In the genomic region with DNA sequence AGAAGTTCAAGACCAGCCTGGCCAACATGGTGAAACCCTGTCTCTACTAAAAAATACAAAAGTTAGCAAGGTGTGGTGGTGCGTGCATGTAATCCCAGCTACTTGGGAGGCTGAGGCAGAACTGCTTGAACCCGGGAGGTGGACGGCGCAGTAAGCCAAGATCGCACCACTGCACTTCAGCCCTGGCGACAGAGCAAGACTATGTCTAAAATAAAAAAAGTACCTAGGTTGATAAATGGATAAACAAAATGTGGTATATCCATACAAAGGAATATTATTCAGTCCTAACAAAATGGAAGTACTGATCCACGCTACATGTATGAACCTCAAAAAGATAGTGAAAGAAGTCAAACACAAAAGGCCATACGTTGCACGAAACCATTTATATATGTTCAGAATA, we compare ENCODE assay signal across 10 cellular contexts. TPM values are rescaled to one million over a fixed set of nuclear protein-coding genes. Genes with fewer than 3 reads are reported as not detected.
DNase-seq lines count a peak whose midpoint lies in the region; ATAC-seq and TF ChIP-seq lines count a peak whose summit lies in the region.
"Had no signal": no experiment of that assay in that cellular context is flagged by ENCODE, and none has a peak within 500 bp of the region (broad histone marks: within the 10 kb centered on the region; RNA-seq: fewer than 3 reads in every experiment).

No MANE protein-coding gene starts in this region.

- peaks cover 41% of the 10 kb centered on the region for H3K4me1 Mint-ChIP-seq in activated naive CD4-positive, alpha-beta T cell treated with anti-CD3 and anti-CD28 coated beads, Interleukin-2, amount 50 U/mL, for 24 hours
- H3K4me1 Mint-ChIP-seq in activated B cell treated with CpG ODN at 0.5 μM for 24 hours, result peaks cover 33% of the 10 kb centered on the region
- peaks cover 54% of the 10 kb centered on the region for H3K4me1 Mint-ChIP-seq in stimulated activated naive CD8-positive, alpha-beta T cell treated with anti-CD3 and anti-CD28 coated beads, Interleukin-15, amount 100 ng/mL, for 72 hours

- H3K36me3 Mint-ChIP-seq in activated naive CD4-positive, alpha-beta T cell treated with anti-CD3 and anti-CD28 coated beads, Interleukin-2, amount 50 U/mL, for 24 hours, result peaks cover 16% of the 10 kb centered on the region
- peaks cover 35% of the 10 kb centered on the region for H3K36me3 Mint-ChIP-seq in activated B cell treated with CpG ODN at 0.5 μM for 24 hours (ENCODE audit: low read depth)

- H3K27ac Mint-ChIP-seq in activated naive CD4-positive, alpha-beta T cell treated with anti-CD3 and anti-CD28 coated beads, Interleukin-2, amount 50 U/mL, for 24 hours, result peak overlapping the region; percentile 88
- H3K27ac Mint-ChIP-seq in activated B cell treated with CpG ODN at 0.5 μM for 24 hours, result peak overlapping the region; percentile 98
- H3K27ac Mint-ChIP-seq in stimulated activated naive CD8-positive, alpha-beta T cell treated with anti-CD3 and anti-CD28 coated beads, Interleukin-15, amount 100 ng/mL, for 72 hours, result peak overlapping the region; percentile 95 to 100

- POLR2A ChIA-PET in activated B cell treated with CpG ODN at 0.5 μM for 24 hours (lab: Charles Lee), result no interaction called here

- H3K9me3 Mint-ChIP-seq in activated naive CD4-positive, alpha-beta T cell treated with anti-CD3 and anti-CD28 coated beads, Interleukin-2, amount 50 U/mL, for 24 hours, result no peaks in the 10 kb centered on the region
- no peaks in the 10 kb centered on the region for H3K9me3 Mint-ChIP-seq in activated B cell treated with CpG ODN at 0.5 μM for 24 hours
- H3K9me3 Mint-ChIP-seq in stimulated activated naive CD8-positive, alpha-beta T cell treated with anti-CD3 and anti-CD28 coated beads, Interleukin-15, amount 100 ng/mL, for 72 hours, result no peaks in the 10 kb centered on the region

- no peak for DNase-seq in activated naive CD4-positive, alpha-beta T cell (lab: John Stamatoyannopoulos, UW)
- DNase-seq in activated B cell treated with CpG ODN at 0.5 μM for 24 hours, result no peak
- DNase-seq in foreskin fibroblast, result no peak
- DNase-seq in stimulated activated naive CD8-positive, alpha-beta T cell treated with anti-CD3 and anti-CD28 coated beads, Interleukin-15, amount 100 ng/mL, for 72 hours, result no peak
- DNase-seq: COR-L47, foreskin melanocyte had no signal

- CTCF ChIA-PET in activated B cell treated with CpG ODN at 0.5 μM for 24 hours (lab: Charles Lee), result no interaction called here

- ATAC-seq in activated B cell treated with CpG ODN at 0.5 μM for 24 hours (ENCODE audit: low read depth) (no peak), HG03039 (IDR thresholded peaks at IDR 0.05; ENCODE audit: unreplicated experiment) (no peak), GM21390 (IDR thresholded peaks at IDR 0.05; ENCODE audit: unreplicated experiment) (no peak), GM18861 (IDR thresholded peaks at IDR 0.05; ENCODE audit: unreplicated experiment) (no peak)
- ATAC-seq in stimulated activated naive CD8-positive, alpha-beta T cell treated with anti-CD3 and anti-CD28 coated beads, Interleukin-15, amount 100 ng/mL, for 72 hours, result no peak

- intact Hi-C loops in activated B cell treated with CpG ODN at 0.5 μM for 24 hours (cut with micrococcal nuclease), result loop anchor here (1.0 to 10.0 kb wide), 6 partner anchors 22 to 1288 kb away; a partner anchor contains a TSS

- H3K4me3 ChIP-seq in foreskin fibroblast (ENCODE audit: low read depth in 1 of 2, low read length in 2 of 2), result peak overlapping the region; percentile 83 to 97

- H3K27me3 Mint-ChIP-seq in activated naive CD4-positive, alpha-beta T cell treated with anti-CD3 and anti-CD28 coated beads, Interleukin-2, amount 50 U/mL, for 24 hours, result no peaks in the 10 kb centered on the region
- H3K27me3 Mint-ChIP-seq in activated B cell treated with CpG ODN at 0.5 μM for 24 hours, result no peaks in the 10 kb centered on the region
- no peaks in the 10 kb centered on the region for H3K27me3 Mint-ChIP-seq in stimulated activated naive CD8-positive, alpha-beta T cell treated with anti-CD3 and anti-CD28 coated beads, Interleukin-15, amount 100 ng/mL, for 72 hours

- TF ChIP-seq CTCF in activated B cell treated with CpG ODN at 0.5 μM for 24 hours (IDR thresholded peaks at IDR 0.05) (no peak), foreskin fibroblast (IDR thresholded peaks at IDR 0.05; ENCODE audit: low read depth, low read length) (no peak)

- H3K4me3 Mint-ChIP-seq in activated naive CD4-positive, alpha-beta T cell treated with anti-CD3 and anti-CD28 coated beads, Interleukin-2, amount 50 U/mL, for 24 hours, result peak overlapping the region; percentile 97
- peak overlapping the region; percentile 95 for H3K4me3 Mint-ChIP-seq in activated B cell treated with CpG ODN at 0.5 μM for 24 hours
- peak overlapping the region; percentile 98 for H3K4me3 Mint-ChIP-seq in stimulated activated naive CD8-positive, alpha-beta T cell treated with anti-CD3 and anti-CD28 coated beads, Interleukin-15, amount 100 ng/mL, for 72 hours

RNA-seq across cellular contexts. Expression of a gene that starts 1.2 kb away (rescaled TPM):
- 27.6 and 29.6 TPM in 2 replicates for total RNA-seq in activated B cell treated with CpG ODN at 0.5 μM for 24 hours

RNA-seq across cellular contexts. Expression of a gene that starts 22.1 kb away (rescaled TPM):
- total RNA-seq in activated B cell treated with CpG ODN at 0.5 μM for 24 hours, result 76.7 and 93.3 TPM in 2 replicates
